ENCODE assay signal across 22 cellular contexts in the genomic region with DNA sequence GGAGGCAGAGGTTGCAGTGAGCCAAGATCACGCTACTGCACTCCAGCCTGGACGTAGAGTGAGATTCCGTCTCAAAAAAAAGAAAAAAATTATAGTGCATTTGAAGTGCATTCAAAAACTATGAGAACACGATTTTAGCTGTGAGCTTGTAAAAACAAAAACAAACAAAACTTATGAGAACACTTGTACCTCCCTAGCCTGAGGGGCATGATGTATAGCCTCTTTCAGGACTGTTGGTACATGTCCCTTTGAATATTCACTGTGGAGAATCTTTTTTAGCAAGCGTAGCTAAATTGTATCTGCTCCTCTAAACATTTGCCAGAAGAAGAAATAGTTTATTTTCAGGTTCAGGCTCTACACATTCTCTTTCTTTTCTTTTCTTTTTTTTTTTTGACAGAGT.
"Had no signal": no experiment of that assay in that cellular context is flagged by ENCODE, and none has a peak within 500 bp of the region (broad histone marks: within the 10 kb centered on the region; RNA-seq: fewer than 3 reads in every experiment).

No MANE protein-coding gene starts in this region.

- DNase-seq: activated CD4-positive, alpha-beta T cell treated with anti-CD3 and anti-CD28 coated beads for 4 hours; activated CD4-positive, alpha-beta T cell treated with anti-CD3 and anti-CD28 coated beads, Interleukin-2, amount 50 U/mL, for 48 hours; activated CD4-positive, CD25-positive, alpha-beta regulatory T cell; activated naive CD4-positive, alpha-beta T cell treated with anti-CD3 and anti-CD28 coated beads for 36 hours; activated naive CD8-positive, alpha-beta T cell treated with anti-CD3 and anti-CD28 coated beads, Interleukin-2, amount 10 ng/mL, durations not matched to agents 7 days and 5 days; activated T-cell treated with anti-CD3 and anti-CD28 coated beads, Interleukin-2, amount 50 U/mL, for 48 hours; erythroblast; glutamatergic neuron; hippocampal formation; left ventricle myocardium superior; midbrain; natural killer cell; ovary; psoas muscle; stimulated activated CD4-positive, alpha-beta T cell treated with anti-CD3 and anti-CD28 coated beads, Interleukin-1b, Interleukin-23, amount 100 ng/mL, for 48 hours; stimulated activated naive CD8-positive, alpha-beta T cell treated with anti-CD3 and anti-CD28 coated beads, Interleukin-15, amount 100 ng/mL, for 72 hours; testis; uterus had no signal

- H3K9me3 Mint-ChIP-seq: natural killer cell; stimulated activated effector memory CD8-positive, alpha-beta T cell treated with anti-CD3 and anti-CD28 coated beads, Interleukin-12 subunit alpha, Interleukin-12 subunit beta, amount 100 ng/mL, for 72 hours had no signal

- H3K27ac Mint-ChIP-seq: activated naive CD4-positive, alpha-beta T cell treated with anti-CD3 and anti-CD28 coated beads for 36 hours; activated naive CD8-positive, alpha-beta T cell treated with anti-CD3 and anti-CD28 coated beads, Interleukin-2, amount 10 ng/mL, durations not matched to agents 7 days and 5 days; natural killer cell; stimulated activated effector memory CD8-positive, alpha-beta T cell treated with anti-CD3 and anti-CD28 coated beads, Interleukin-12 subunit alpha, Interleukin-12 subunit beta, amount 100 ng/mL, for 72 hours; stimulated activated naive CD8-positive, alpha-beta T cell treated with anti-CD3 and anti-CD28 coated beads, Interleukin-15, amount 100 ng/mL, for 72 hours; T-helper 1 cell treated with Interleukin-12 subunit alpha and Interleukin-12 subunit beta and Interleukin-4 antibody, amounts not matched to agents 30 μg/mL and 1 μg/mL, for 36 hours had no signal

- H3K36me3 ChIP-seq: ovary, right atrium auricular region, uterus had no signal

- H3K4me3 ChIP-seq: ovary, psoas muscle, right atrium auricular region, testis, uterus had no signal

- H3K4me3 Mint-ChIP-seq: activated naive CD4-positive, alpha-beta T cell treated with anti-CD3 and anti-CD28 coated beads for 36 hours; activated naive CD8-positive, alpha-beta T cell treated with anti-CD3 and anti-CD28 coated beads, Interleukin-2, amount 10 ng/mL, durations not matched to agents 7 days and 5 days; natural killer cell; stimulated activated effector memory CD8-positive, alpha-beta T cell treated with anti-CD3 and anti-CD28 coated beads, Interleukin-12 subunit alpha, Interleukin-12 subunit beta, amount 100 ng/mL, for 72 hours; stimulated activated naive CD8-positive, alpha-beta T cell treated with anti-CD3 and anti-CD28 coated beads, Interleukin-15, amount 100 ng/mL, for 72 hours; T-helper 1 cell treated with Interleukin-12 subunit alpha and Interleukin-12 subunit beta and Interleukin-4 antibody, amounts not matched to agents 30 μg/mL and 1 μg/mL, for 36 hours had no signal

- H3K27me3 ChIP-seq: ovary, right atrium auricular region, testis, uterus had no signal

- H3K36me3 Mint-ChIP-seq: natural killer cell had no signal

- H3K27ac ChIP-seq: ovary, psoas muscle, right atrium auricular region, testis, uterus had no signal

- ATAC-seq: left ventricle myocardium superior; natural killer cell; psoas muscle; stimulated activated effector memory CD8-positive, alpha-beta T cell treated with anti-CD3 and anti-CD28 coated beads, Interleukin-12 subunit alpha, Interleukin-12 subunit beta, amount 100 ng/mL, for 72 hours; stimulated activated naive CD8-positive, alpha-beta T cell treated with anti-CD3 and anti-CD28 coated beads, Interleukin-15, amount 100 ng/mL, for 72 hours had no signal

- FAIRE-seq: frontal cortex had no signal
